In the genomic region with DNA sequence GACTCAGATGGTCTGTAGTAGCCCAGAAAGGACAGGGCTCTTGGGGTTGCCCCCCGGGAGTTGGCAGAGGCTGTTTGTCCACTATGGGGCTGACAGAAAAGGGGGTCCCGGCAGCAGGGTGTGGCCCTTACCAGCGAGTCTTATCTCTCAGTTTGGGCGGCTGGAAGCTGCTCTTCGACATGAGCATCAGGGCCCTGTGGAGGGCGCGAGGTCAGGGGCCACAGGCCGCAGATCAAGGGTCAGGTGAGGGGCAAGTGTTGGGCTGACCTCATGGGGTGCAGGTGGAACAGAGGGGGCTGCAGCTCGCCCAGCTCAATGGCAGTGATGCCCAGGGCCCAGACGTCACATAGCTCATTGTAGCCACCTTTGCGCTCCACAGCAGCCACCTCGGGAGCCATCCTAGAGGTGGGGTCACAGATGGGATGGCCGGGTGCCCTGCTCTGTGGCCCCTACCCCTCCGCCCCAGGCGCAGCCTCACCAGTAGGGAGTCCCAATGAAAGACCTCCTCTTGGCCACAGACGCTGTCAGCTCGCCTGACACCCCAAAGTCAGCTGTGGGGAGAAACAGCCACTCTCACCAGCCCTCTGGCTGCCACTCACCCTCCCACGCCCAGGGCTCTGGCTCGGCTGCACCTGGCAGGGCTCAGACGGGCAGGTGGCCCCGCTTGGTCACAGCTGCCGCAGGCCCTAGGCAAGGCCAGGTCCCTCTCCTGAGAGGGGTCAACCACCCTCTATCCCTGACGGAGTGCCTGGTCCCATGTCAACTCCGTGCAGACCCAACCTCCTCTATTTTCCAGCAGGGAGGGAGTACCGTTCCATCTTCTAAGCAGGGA, we compare ENCODE assay signal across 1 cellular context.
TF ChIP-seq lines count a peak whose summit lies in the region.

No MANE protein-coding gene starts in this region.

TF ChIP-seq in K562, 482 proteins besides CTCF, POLR2A, EP300 and RAD21 (continued from another document):
- TF ChIP-seq ZBTB1 (CRISPR knock-in tag; IDR thresholded peaks at IDR 0.05; ENCODE audit: borderline replicate concordance, low read depth), result no peak
TF ChIP-seq in K562: peak in this region for 16.
